In genomic region chr4:55382515-55383003, GRCh38 we compare ENCODE assay signal across 15 cellular contexts. TPM values are rescaled to one million over a fixed set of nuclear protein-coding genes. Genes with fewer than 3 reads are reported as not detected.
DNase-seq lines count a peak whose midpoint lies in the region; ATAC-seq, FAIRE-seq and TF ChIP-seq lines count a peak whose summit lies in the region.
"Had no signal": no experiment of that assay in that cellular context is flagged by ENCODE, and none has a peak within 500 bp of the region (broad histone marks: within the 10 kb centered on the region; RNA-seq: fewer than 3 reads in every experiment).

No MANE protein-coding gene starts in this region.

- H4K20me1 ChIP-seq in MM.1S (ENCODE audit: insufficient read depth, low read length): no peaks in the 10 kb centered on the region
- H4K20me1 ChIP-seq in K562 (replicated peaks; ENCODE audit: control insufficient read depth, insufficient read depth, low read length): no peaks in the 10 kb centered on the region

- intact Hi-C loops in K562 (cut with micrococcal nuclease): no loop called here
- intact Hi-C loops in kidney (cut with DNase I): no loop called here

- no peaks in the 10 kb centered on the region for H3F3A ChIP-seq in MM.1S (ENCODE audit: insufficient read depth, low read length)

- DNase-seq in MM.1S (no peak), K562 (ENCODE audit: extremely low read depth in 1 of 4, low spot score in 3 of 4) (no peak), kidney (no peak), middle frontal gyrus (ENCODE audit: extremely low spot score, low spot score) (no peak)
- DNase-seq: BE2C; Caco-2; CD8-positive, alpha-beta T cell; DND-41; GDM1; GOT3; H9 had no signal

- TF ChIP-seq CTCF in HEK293 (tag by site-specific recombination; IDR thresholded peaks at IDR 0.05) (no peak), MM.1S (IDR thresholded peaks at IDR 0.05; ENCODE audit: low read length) (no peak), K562 (IDR thresholded peaks at IDR 0.05 in 2 of 3, conservative IDR thresholded peaks at IDR 0.05 in 1 of 3; ENCODE audit: insufficient read depth in 2 of 3, low read depth in 1 of 3, low read length in 3 of 3) (no peak), kidney (IDR thresholded peaks at IDR 0.05; ENCODE audit: borderline replicate concordance, extremely low read depth, insufficient read depth) (no peak)

- POLR2A ChIA-PET in HEK293 (lab: Yijun Ruan, JAX): no interaction called here
- POLR2A ChIA-PET in K562 (lab: Yijun Ruan, JAX): no interaction called here

- H3K4me2 ChIP-seq in MM.1S (ENCODE audit: low read depth, low read length) (0 out of 2 replicates have a peak overlapping the region, but pooled peaks have one; percentile 7), K562 (ENCODE audit: insufficient read depth, low read length) (no peak overlapping the region)

- in situ Hi-C loops in K562 (cut with MboI): no loop called here

- no TSS peak for BruUV-seq in K562 (replicated peaks; lab: Mats Ljungman, UMichigan)

- H3K9ac ChIP-seq in MM.1S (ENCODE audit: low read length) (no peak overlapping the region), K562 (ENCODE audit: insufficient read depth in 1 of 2, low read depth in 2 of 2, low read length in 2 of 2) (no peak overlapping the region), kidney (ENCODE audit: low read length in 2 of 2) (no peak overlapping the region)

- H3K4me1 ChIP-seq in HEK293 (ENCODE audit: control insufficient read depth, insufficient read depth, low read length) (no peaks in the 10 kb centered on the region), MM.1S (ENCODE audit: low read length) (peaks cover 6% of the 10 kb centered on the region; the same call in 1 of the 2 replicates), K562 (replicated peaks in 1 of 2; ENCODE audit: control insufficient read depth in 2 of 2, insufficient read depth in 2 of 2, low read length in 2 of 2) (peaks cover 15 to 37% of the 10 kb centered on the region in 2 experiments), kidney (ENCODE audit: control insufficient read depth in 1 of 2, insufficient read depth in 1 of 2, low read depth in 1 of 2, low read length in 2 of 2) (no peaks in the 10 kb centered on the region)

- no peaks in the 10 kb centered on the region for H3K9me2 ChIP-seq in MM.1S (replicated peaks; ENCODE audit: insufficient read depth, low read length)

- ATAC-seq in K562 (no peak), GM19397 (IDR thresholded peaks at IDR 0.05; ENCODE audit: unreplicated experiment) (no peak), HG03439 (IDR thresholded peaks at IDR 0.05; ENCODE audit: unreplicated experiment) (no peak)
- ATAC-seq: CD8-positive, alpha-beta T cell had no signal

- H3K4me3 ChIP-seq in HEK293 (ENCODE audit: low read depth, low read length) (no peak overlapping the region), MM.1S (ENCODE audit: low read length) (no peak overlapping the region), K562 (no peak overlapping the region), kidney (ENCODE audit: low read length in 2 of 2) (no peak overlapping the region)

- CTCF ChIA-PET in HEK293 (lab: Yijun Ruan, JAX) (no interaction called here), K562 (lab: Yijun Ruan, JAX; ENCODE audit: low intra/inter-chr PET ratio) (no interaction called here)

- H2AFZ ChIP-seq in MM.1S (ENCODE audit: low read length) (no peak overlapping the region; the same call in 1 of the 2 replicates), K562 (ENCODE audit: low read depth, low read length) (peak overlapping the region; percentile 52)

- H3K36me3 ChIP-seq in HEK293 (ENCODE audit: control insufficient read depth in 2 of 2, insufficient read depth in 1 of 2, low read length in 2 of 2): no peaks in the 10 kb centered on the region
- H3K36me3 ChIP-seq in MM.1S (replicated peaks; ENCODE audit: insufficient read depth, low read length): no peaks in the 10 kb centered on the region
- H3K36me3 ChIP-seq in K562 (ENCODE audit: control insufficient read depth, insufficient read depth, low read length): no peaks in the 10 kb centered on the region
- H3K36me3 ChIP-seq in kidney (ENCODE audit: control insufficient read depth in 1 of 2, insufficient read depth in 2 of 2, low read length in 2 of 2): no peaks in the 10 kb centered on the region
- H3K36me3 ChIP-seq: BE2C had no signal

- no peak overlapping the region for H3K27ac ChIP-seq in HEK293 (ENCODE audit: extremely low read depth, low read depth, low read length)
- H3K27ac ChIP-seq in MM.1S (ENCODE audit: low read length): no peak overlapping the region
- H3K27ac ChIP-seq in K562 (ENCODE audit: extremely low read depth, low read depth, low read length): no peak overlapping the region
- H3K27ac ChIP-seq in kidney (ENCODE audit: low read depth in 2 of 2, low read length in 2 of 2): no peak overlapping the region

- TF ChIP-seq RAD21 in K562 (CRISPR knock-in tag; conservative IDR thresholded peaks at IDR 0.05 in 1 of 2, IDR thresholded peaks at IDR 0.05 in 1 of 2): no peak

- no peaks in the 10 kb centered on the region for H3K27me3 ChIP-seq in MM.1S (replicated peaks; ENCODE audit: insufficient read depth, low read length)
- no peaks in the 10 kb centered on the region for H3K27me3 ChIP-seq in K562 (ENCODE audit: control insufficient read depth in 2 of 2, insufficient read depth in 2 of 2, low read length in 2 of 2)
- H3K27me3 ChIP-seq: BE2C had no signal

- H3K9me3 ChIP-seq in HEK293 (ENCODE audit: control insufficient read depth, insufficient read depth, low read depth, low read length) (no peaks in the 10 kb centered on the region), MM.1S (replicated peaks; ENCODE audit: insufficient read depth, low read length) (no peaks in the 10 kb centered on the region), K562 (replicated peaks; ENCODE audit: control insufficient read depth, insufficient read depth, low read depth, low read length) (no peaks in the 10 kb centered on the region), kidney (ENCODE audit: control insufficient read depth in 1 of 2, low read length in 2 of 2) (no peaks in the 10 kb centered on the region)
- H3K9me3 ChIP-seq: BE2C, Caco-2 had no signal

- H3K79me2 ChIP-seq in MM.1S (ENCODE audit: low read length) (no peaks in the 10 kb centered on the region), K562 (ENCODE audit: control insufficient read depth, insufficient read depth, low read length) (no peaks in the 10 kb centered on the region)

- TF ChIP-seq EP300 in K562 (IDR thresholded peaks at IDR 0.05; ENCODE audit: low read length): no peak

- no peak for FAIRE-seq in K562 (lab: Jason Lieb, UNC)
- FAIRE-seq in kidney (lab: Jason Lieb, UNC): peak; percentile 71
- FAIRE-seq: GM12892 had no signal

- TF ChIP-seq POLR2A in K562 (conservative IDR thresholded peaks at IDR 0.05): no peak

- WGBS in K562 (ENCODE audit: insufficient coverage, low coverage, missing lambda C conversion rate): 43% methylated on average over 3 of the region's 3 CpGs

- H3K9me1 ChIP-seq in K562 (ENCODE audit: control insufficient read depth, insufficient read depth, low read length): no peaks in the 10 kb centered on the region

TF ChIP-seq in HEK293, 187 proteins besides CTCF, POLR2A, EP300 and RAD21 (continues in another document):
- TF ChIP-seq ZNF623 (tag by site-specific recombination; IDR thresholded peaks at IDR 0.05): no peak

TF ChIP-seq in K562, 482 proteins besides CTCF, POLR2A, EP300 and RAD21 (continues in another document):
- TF ChIP-seq ZNF316 (IDR thresholded peaks at IDR 0.05): peak; percentile 95

RNA-seq across cellular contexts. Expression of gene TMEM165, which starts 13.2 kb away (rescaled TPM):
- total RNA-seq in K562 (2011; cell fraction: chromatin; rRNA removed; ENCODE audit: low replicate concordance): 347 and 666 TPM in 2 replicates
- 225 and 269 TPM in 2 replicates for total RNA-seq in K562 (2011; cell fraction: nucleolus; rRNA removed)
- total RNA-seq in K562 (2011; cell fraction: nucleoplasm; rRNA removed): 544 and 827 TPM in 2 replicates
- 112 and 116 TPM in 2 replicates for total RNA-seq in K562 (2014; rRNA removed)
- total RNA-seq in K562 (2014; rRNA removed; fragmentation: Illumina TruSeq; extraction: Trizol): 96.6 and 96.8 TPM in 2 replicates
- 91.7 and 97.1 TPM in 2 replicates for total RNA-seq in K562 (2015; rRNA removed; fragmentation: Illumina TruSeq; extraction: Trizol)
- total RNA-seq in K562 (2021): 84.6 and 97.5 TPM in 2 replicates
- polyA plus RNA-seq in K562 (2011; rRNA removed): 145 and 174 TPM in 2 replicates
- 80.4 and 158 TPM in 2 replicates for polyA plus RNA-seq in K562 (2011; cell fraction: cytosol; rRNA removed)
- polyA plus RNA-seq in K562 (2011; cell fraction: nucleus; rRNA removed): 179 and 244 TPM in 2 replicates
- 54.2 and 62.0 TPM in 2 replicates for polyA plus RNA-seq in K562 (2012)
- 58.7 and 70.6 TPM in 2 replicates for polyA plus RNA-seq in K562 (2014; fragmentation: Illumina TruSeq; extraction: Trizol)
- 10 to 100 TPM; 21.3 to 27.5 TPM for polyA plus RNA-seq in K562 (2014; fragmentation: Nextera tagmentation; extraction: Ambion mirVana)
- polyA plus RNA-seq in K562 (2014; rRNA removed): 105 and 106 TPM in 2 replicates
- 177 and 204 TPM in 2 replicates for polyA minus RNA-seq in K562 (2011; rRNA and poly(A)+ RNA removed)
- polyA minus RNA-seq in K562 (2011; cell fraction: cytosol; rRNA and poly(A)+ RNA removed): 53.2 and 61.2 TPM in 2 replicates
- 110 and 180 TPM in 2 replicates for polyA minus RNA-seq in K562 (2011; cell fraction: nucleus; rRNA and poly(A)+ RNA removed)
- total RNA-seq in kidney: 114 TPM
- 43.2 TPM for polyA plus RNA-seq in kidney (ENCODE audit: insufficient read depth, low read depth, low replicate concordance)

RNA-seq across cellular contexts. Expression of gene SRD5A3, which starts 36.5 kb away (rescaled TPM):
- total RNA-seq in K562 (2011; cell fraction: chromatin; rRNA removed; ENCODE audit: low replicate concordance): 12.9 and 19.1 TPM in 2 replicates
- total RNA-seq in K562 (2011; cell fraction: nucleolus; rRNA removed): 12.9 and 13.5 TPM in 2 replicates
- total RNA-seq in K562 (2011; cell fraction: nucleoplasm; rRNA removed): 22.7 and 23.1 TPM in 2 replicates
- 9.1 and 12.0 TPM in 2 replicates for total RNA-seq in K562 (2014; rRNA removed)
- 15.7 and 16.2 TPM in 2 replicates for total RNA-seq in K562 (2014; rRNA removed; fragmentation: Illumina TruSeq; extraction: Trizol)
- total RNA-seq in K562 (2015; rRNA removed; fragmentation: Illumina TruSeq; extraction: Trizol): 10.6 and 13.3 TPM in 2 replicates
- total RNA-seq in K562 (2021): 21.6 and 21.7 TPM in 2 replicates
- polyA plus RNA-seq in K562 (2011; rRNA removed): 34.0 and 37.0 TPM in 2 replicates
- 14.5 and 26.4 TPM in 2 replicates for polyA plus RNA-seq in K562 (2011; cell fraction: cytosol; rRNA removed)
- polyA plus RNA-seq in K562 (2011; cell fraction: nucleus; rRNA removed): 6.9 and 11.5 TPM in 2 replicates
- polyA plus RNA-seq in K562 (2012): 17.2 and 29.6 TPM in 2 replicates
- polyA plus RNA-seq in K562 (2014; fragmentation: Illumina TruSeq; extraction: Trizol): 15.0 and 17.0 TPM in 2 replicates
- 1 to 10 TPM; 2.5 to 5.3 TPM for polyA plus RNA-seq in K562 (2014; fragmentation: Nextera tagmentation; extraction: Ambion mirVana)
- polyA plus RNA-seq in K562 (2014; rRNA removed): 10.0 and 14.1 TPM in 2 replicates
- 25.0 and 35.5 TPM in 2 replicates for polyA minus RNA-seq in K562 (2011; rRNA and poly(A)+ RNA removed)
- 9.6 and 16.2 TPM in 2 replicates for polyA minus RNA-seq in K562 (2011; cell fraction: cytosol; rRNA and poly(A)+ RNA removed)
- polyA minus RNA-seq in K562 (2011; cell fraction: nucleus; rRNA and poly(A)+ RNA removed): 2.2 and 3.1 TPM in 2 replicates
- 10.6 TPM for total RNA-seq in kidney
- polyA plus RNA-seq in kidney (ENCODE audit: insufficient read depth, low read depth, low replicate concordance): 21.5 TPM

Comparison
In these comparisons a context has a peak if more than half of its experiments do, and no peak if none do; other contexts are left out.
1. Of the 44 proteins assayed by ChIP-seq in both K562 and HEK293: peak only in K562: none; only in HEK293: ATF2; in both: none; in neither: 43.